Comparison of ENCODE assay signal across 15 cellular contexts in genomic region chr7:3112499-3113134, GRCh38.
DNase-seq lines count a peak whose midpoint lies in the region; ATAC-seq lines count a peak whose summit lies in the region.
"Had no signal": no experiment of that assay in that cellular context is flagged by ENCODE, and none has a peak within 500 bp of the region (broad histone marks: within the 10 kb centered on the region; RNA-seq: fewer than 3 reads in every experiment).

No MANE protein-coding gene starts in this region.

- peaks cover 17% of the 10 kb centered on the region for H3K9me3 Mint-ChIP-seq in activated CD8-positive, alpha-beta T cell treated with anti-CD3 and anti-CD28 coated beads, Interleukin-2, amount 10 ng/mL, durations not matched to agents 7 days and 5 days (ENCODE audit: insufficient read depth)
- H3K9me3 Mint-ChIP-seq in naive thymus-derived CD8-positive, alpha-beta T cell: peaks cover 0 to 27% (median 6%) of the 10 kb centered on the region in 9 donors

- no peaks in the 10 kb centered on the region for H3K27me3 Mint-ChIP-seq in activated CD8-positive, alpha-beta T cell treated with anti-CD3 and anti-CD28 coated beads, Interleukin-2, amount 10 ng/mL, durations not matched to agents 7 days and 5 days (ENCODE audit: low read depth)
- no peaks in the 10 kb centered on the region for H3K27me3 Mint-ChIP-seq in naive thymus-derived CD8-positive, alpha-beta T cell
- H3K27me3 Mint-ChIP-seq: activated naive CD8-positive, alpha-beta T cell had no signal

- peak overlapping the region; percentile 81 for H3K27ac Mint-ChIP-seq in activated CD8-positive, alpha-beta T cell treated with anti-CD3 and anti-CD28 coated beads, Interleukin-2, amount 10 ng/mL, durations not matched to agents 7 days and 5 days
- peak overlapping the region; percentile 16 to 93 (median 68) for H3K27ac Mint-ChIP-seq in naive thymus-derived CD8-positive, alpha-beta T cell
- H3K27ac Mint-ChIP-seq: activated naive CD8-positive, alpha-beta T cell had no signal

- POLR2A ChIA-PET in activated CD8-positive, alpha-beta T cell treated with anti-CD3 and anti-CD28 coated beads, Interleukin-2, amount 10 ng/mL, durations not matched to agents 7 days and 5 days (lab: Charles Lee): interaction anchor here (0.5 to 5.1 kb wide), 5 partner anchors 10 to 590 kb away, joined by 3 to 19 read pairs (median 3); no protein-coding TSS in a partner anchor
- POLR2A ChIA-PET in naive thymus-derived CD8-positive, alpha-beta T cell (lab: Charles Lee): interaction anchor here (0.5 to 1.1 kb wide), 3 partner anchors 10 to 20 kb away, joined by 4 to 5 read pairs (median 4); no protein-coding TSS in a partner anchor

- CTCF ChIA-PET in activated CD8-positive, alpha-beta T cell treated with anti-CD3 and anti-CD28 coated beads, Interleukin-2, amount 10 ng/mL, durations not matched to agents 7 days and 5 days (lab: Charles Lee): interaction anchor here (0.5 to 2.1 kb wide), 7 partner anchors 11 to 139 kb away, joined by 3 to 10 read pairs (median 4); no protein-coding TSS in a partner anchor

- peaks cover 71% of the 10 kb centered on the region for H3K36me3 Mint-ChIP-seq in activated CD8-positive, alpha-beta T cell treated with anti-CD3 and anti-CD28 coated beads, Interleukin-2, amount 10 ng/mL, durations not matched to agents 7 days and 5 days (ENCODE audit: low read depth)
- H3K36me3 Mint-ChIP-seq in naive thymus-derived CD8-positive, alpha-beta T cell: peaks cover 0 to 16% (median 11%) of the 10 kb centered on the region in 3 donors

- DNase-seq in NCI-H748 (lab: John Stamatoyannopoulos, UW; ENCODE audit: unreplicated experiment) (peak; percentile 75), NCI-H748 treated with DMSO at 0.1 percent for 48 hours (lab: John Stamatoyannopoulos, UW) (no peak), NCI-H1105 treated with DMSO at 0.1 percent for 48 hours (lab: John Stamatoyannopoulos, UW) (peak; percentile 90), dedifferentiated amniotic fluid mesenchymal stem cell (ENCODE audit: extremely low spot score) (no peak), DMS53 treated with DMSO at 0.1 percent for 48 hours (lab: John Stamatoyannopoulos, UW; ENCODE audit: unreplicated experiment) (no peak)
- DNase-seq in activated CD8-positive, alpha-beta T cell treated with anti-CD3 and anti-CD28 coated beads, Interleukin-2, amount 10 ng/mL, durations not matched to agents 7 days and 5 days: peak; percentile 79
- no peak for DNase-seq in naive thymus-derived CD8-positive, alpha-beta T cell
- DNase-seq: cerebellar nuclear complex, mammary epithelial cell, NCI-H226, posterior cingulate gyrus had no signal

- H3K4me3 Mint-ChIP-seq in activated CD8-positive, alpha-beta T cell treated with anti-CD3 and anti-CD28 coated beads, Interleukin-2, amount 10 ng/mL, durations not matched to agents 7 days and 5 days: peak overlapping the region; percentile 32
- peak overlapping the region in 8 of 10 donors; percentile 2 to 70 (median 42) for H3K4me3 Mint-ChIP-seq in naive thymus-derived CD8-positive, alpha-beta T cell
- H3K4me3 Mint-ChIP-seq: activated naive CD8-positive, alpha-beta T cell had no signal

- H3K4me1 Mint-ChIP-seq in activated CD8-positive, alpha-beta T cell treated with anti-CD3 and anti-CD28 coated beads, Interleukin-2, amount 10 ng/mL, durations not matched to agents 7 days and 5 days (ENCODE audit: low read depth): peaks cover 95% of the 10 kb centered on the region
- peaks cover 26 to 76% (median 55%) of the 10 kb centered on the region in 4 donors for H3K4me1 Mint-ChIP-seq in naive thymus-derived CD8-positive, alpha-beta T cell

- peak; percentile 75 for ATAC-seq in activated CD8-positive, alpha-beta T cell treated with anti-CD3 and anti-CD28 coated beads, Interleukin-2, amount 10 ng/mL, durations not matched to agents 7 days and 5 days
- peak; percentile 45 to 70 for ATAC-seq in naive thymus-derived CD8-positive, alpha-beta T cell
- ATAC-seq in GM19351 (IDR thresholded peaks at IDR 0.05; ENCODE audit: unreplicated experiment): no peak
- ATAC-seq: esophagus mucosa, Right ventricle myocardium inferior had no signal

Comparison
In these comparisons a context has a peak if more than half of its experiments do, and no peak if none do; other contexts are left out.
1. DNase-seq: peak in NCI-H748 (single experiment), NCI-H1105 treated with DMSO at 0.1 percent for 48 hours (single experiment) and activated CD8-positive, alpha-beta T cell treated with anti-CD3 and anti-CD28 coated beads, Interleukin-2, amount 10 ng/mL, durations not matched to agents 7 days and 5 days (single experiment); none in NCI-H748 treated with DMSO at 0.1 percent for 48 hours (single experiment), naive thymus-derived CD8-positive, alpha-beta T cell (0 of 10), dedifferentiated amniotic fluid mesenchymal stem cell (single experiment) and DMS53 treated with DMSO at 0.1 percent for 48 hours (single experiment).